In the genomic region with DNA sequence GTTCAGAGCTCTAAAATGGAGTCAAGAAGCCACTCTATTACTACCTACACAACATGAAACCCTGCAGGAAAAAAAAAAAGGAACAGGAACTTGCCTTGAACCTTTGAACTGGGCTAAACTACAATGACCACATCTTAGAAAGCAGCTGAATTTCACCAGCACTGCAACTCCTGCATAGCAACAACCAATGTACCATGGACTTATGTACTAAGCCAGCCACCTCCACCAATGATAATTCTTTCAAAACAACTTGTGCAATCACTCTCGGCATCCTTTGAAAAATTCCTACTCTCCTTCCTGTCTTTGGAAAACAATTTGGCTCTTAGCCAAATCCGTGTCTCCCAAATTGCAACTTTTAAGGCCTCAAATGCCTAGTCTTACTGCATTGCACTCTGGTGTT, we compare ENCODE assay signal across 18 cellular contexts. TPM values are rescaled to one million over a fixed set of nuclear protein-coding genes. Genes with fewer than 3 reads are reported as not detected.
A peak's percentile ranks its signal among the peaks of the same experiment; 100 is the strongest.
DNase-seq lines count a peak whose midpoint lies in the region; ATAC-seq, FAIRE-seq and TF ChIP-seq lines count a peak whose summit lies in the region.
"Had no signal": no experiment of that assay in that cellular context is flagged by ENCODE, and none has a peak within 500 bp of the region (broad histone marks: within the 10 kb centered on the region; RNA-seq: fewer than 3 reads in every experiment).

No MANE protein-coding gene starts in this region.

- no peaks in the 10 kb centered on the region for H3K79me2 ChIP-seq in HepG2 (ENCODE audit: insufficient read depth, low read length)

- BruUV-seq in HepG2 (replicated peaks; lab: Mats Ljungman, UMichigan) = no TSS peak

- no peaks in the 10 kb centered on the region for H3K36me3 ChIP-seq in HepG2 (replicated peaks in 1 of 2; ENCODE audit: control insufficient read depth in 1 of 2, insufficient read depth in 2 of 2, low read length in 2 of 2)
- H3K36me3 ChIP-seq: right atrium auricular region, stomach had no signal

- peak; percentile 68 for ATAC-seq in GM18867 (IDR thresholded peaks at IDR 0.05; ENCODE audit: unreplicated experiment)
- ATAC-seq in HG02763 (IDR thresholded peaks at IDR 0.05; ENCODE audit: unreplicated experiment) = peak; percentile 53
- ATAC-seq in HepG2 = peak; percentile 98
- ATAC-seq: effector memory CD8-positive, alpha-beta T cell; naive thymus-derived CD4-positive, alpha-beta T cell; Panc1 had no signal

- no peaks in the 10 kb centered on the region for H4K20me1 ChIP-seq in HepG2 (ENCODE audit: insufficient read depth, low read length)

- TF ChIP-seq RAD21 in HepG2 (CRISPR knock-in tag; IDR thresholded peaks at IDR 0.05) = no peak

- H3K9me3 ChIP-seq in HepG2 (ENCODE audit: low read length) = no peaks in the 10 kb centered on the region; the same call in 1 of the 2 replicates
- H3K9me3 ChIP-seq: right atrium auricular region had no signal

- peaks cover 33% of the 10 kb centered on the region for H3K4me1 ChIP-seq in HepG2 (ENCODE audit: insufficient read depth, low read length)
- H3K4me1 ChIP-seq: right atrium auricular region, stomach had no signal

- H3K4me3 ChIP-seq in HepG2 (replicated peaks in 1 of 3; ENCODE audit: insufficient read depth in 1 of 3, low read depth in 2 of 3, low read length in 3 of 3) = no peak overlapping the region
- H3K4me3 ChIP-seq: right atrium auricular region, stomach had no signal

- 3% methylated on average over 2 of the region's 2 CpGs for WGBS in HepG2 (ENCODE audit: low lambda C conversion rate)

- no peak overlapping the region for H2AFZ ChIP-seq in HepG2 (ENCODE audit: low read length)

- H3K9ac ChIP-seq in HepG2 (ENCODE audit: insufficient read depth, low read depth, low read length) = peak overlapping the region; percentile 43; the same call in 1 of the 2 replicates

- POLR2A ChIA-PET in HepG2 (lab: Yijun Ruan, JAX) = interaction anchor here (0.8 to 1.7 kb wide), 6 partner anchors 9 to 1655 kb away, joined by 4 to 8 read pairs (median 4); partner anchors contain the start of genes EOLA1 and FMR1

- TF ChIP-seq CTCF in HepG2 (CRISPR knock-in tag; IDR thresholded peaks at IDR 0.05) = no peak

- TF ChIP-seq EP300 in HepG2 (IDR thresholded peaks at IDR 0.05; ENCODE audit: low read depth in 2 of 2, low read length in 2 of 2) (peak; percentile 14 to 96; a peak in 2 of 4 replicates), HepG2 (CRISPR knock-in tag; IDR thresholded peaks at IDR 0.05; ENCODE audit: borderline replicate concordance) (peak; percentile 86)

- H3K27ac ChIP-seq in HepG2 (ENCODE audit: extremely low read length, insufficient read depth, low read length) = peak overlapping the region; percentile 84
- H3K27ac ChIP-seq: C4-2B, right atrium auricular region, stomach had no signal

- CTCF ChIA-PET in HepG2 (lab: Yijun Ruan, JAX; ENCODE audit: low intra/inter-chr PET ratio, low total read pairs) = no interaction called here

- DNase-seq in NCI-H69 (lab: John Stamatoyannopoulos, UW) (peak; percentile 9), HepG2 (ENCODE audit: low spot score) (peak; percentile 96), HT-29 (ENCODE audit: low spot score) (no peak), HCEC 1CT (no peak), ureter (ENCODE audit: low spot score) (no peak), foreskin melanocyte (no peak)
- DNase-seq: activated CD4-positive, alpha-beta T cell treated with anti-CD3 and anti-CD28 coated beads, Interleukin-2, amount 10 ng/mL, durations not matched to agents 7 days and 5 days; effector memory CD8-positive, alpha-beta T cell; glutamatergic neuron; HFFc6; naive thymus-derived CD4-positive, alpha-beta T cell; stomach had no signal

- peak; percentile 63 for FAIRE-seq in HepG2 (lab: Jason Lieb, UNC)
- FAIRE-seq: G401.6 had no signal

- peak overlapping the region; percentile 49 for H3K4me2 ChIP-seq in HepG2 (ENCODE audit: low read depth, low read length)

- intact Hi-C loops in HepG2 (cut with micrococcal nuclease; ENCODE audit: unreplicated experiment) = no loop called here

- TF ChIP-seq POLR2A in HepG2 (IDR thresholded peaks at IDR 0.05; ENCODE audit: insufficient read depth in 1 of 2, low read depth in 2 of 2, low read length in 2 of 2) = no peak

- H3K27me3 ChIP-seq in HepG2 (ENCODE audit: control insufficient read depth in 1 of 2, insufficient read depth in 2 of 2, low read length in 2 of 2) = no peaks in the 10 kb centered on the region
- H3K27me3 ChIP-seq: right atrium auricular region, stomach had no signal

- in situ Hi-C loops in HepG2 (cut with HindIII; ENCODE audit: extremely low pct_ligation_motif_present, low pct_unique_long_range_greater_than_20kb) = no loop called here

TF ChIP-seq in HepG2, 621 proteins besides CTCF, POLR2A, EP300 and RAD21 (continues in another document):
- TF ChIP-seq CEBPB (IDR thresholded peaks at IDR 0.05; ENCODE audit: borderline replicate concordance, low read depth, low read length) = peak; percentile 96
- TF ChIP-seq POLR2AphosphoS2 (IDR thresholded peaks at IDR 0.05; ENCODE audit: low read depth, low read length) = no peak
- TF ChIP-seq FOXJ3 (CRISPR knock-in tag; IDR thresholded peaks at IDR 0.05; ENCODE audit: borderline replicate concordance) = peak; percentile 83; the same call in 1 of the 2 replicates
- no peak for TF ChIP-seq ZNF546 (CRISPR knock-in tag; conservative IDR thresholded peaks at IDR 0.05)
- TF ChIP-seq, protein P1, sequence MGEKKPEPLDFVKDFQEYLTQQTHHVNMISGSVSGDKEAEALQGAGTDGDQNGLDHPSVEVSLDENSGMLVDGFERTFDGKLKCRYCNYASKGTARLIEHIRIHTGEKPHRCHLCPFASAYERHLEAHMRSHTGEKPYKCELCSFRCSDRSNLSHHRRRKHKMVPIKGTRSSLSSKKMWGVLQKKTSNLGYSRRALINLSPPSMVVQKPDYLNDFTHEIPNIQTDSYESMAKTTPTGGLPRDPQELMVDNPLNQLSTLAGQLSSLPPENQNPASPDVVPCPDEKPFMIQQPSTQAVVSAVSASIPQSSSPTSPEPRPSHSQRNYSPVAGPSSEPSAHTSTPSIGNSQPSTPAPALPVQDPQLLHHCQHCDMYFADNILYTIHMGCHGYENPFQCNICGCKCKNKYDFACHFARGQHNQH (CRISPR knock-in tag; IDR thresholded peaks at IDR 0.05) = peak; percentile 82; the same call in 1 of the 2 replicates
- no peak for TF ChIP-seq NFIB (CRISPR knock-in tag; IDR thresholded peaks at IDR 0.05; ENCODE audit: borderline replicate concordance)
- no peak for TF ChIP-seq FOXA1 (IDR thresholded peaks at IDR 0.05)
- peak; percentile 62; the same call in 1 of the 2 replicates for TF ChIP-seq FOXA1 (CRISPR knock-in tag; IDR thresholded peaks at IDR 0.05)
- peak; percentile 49 for TF ChIP-seq KDM6A (CRISPR knock-in tag; IDR thresholded peaks at IDR 0.05; ENCODE audit: low read depth)
- TF ChIP-seq REST (IDR thresholded peaks at IDR 0.05; ENCODE audit: borderline replicate concordance in 1 of 2, low read depth in 1 of 2, low read length in 2 of 2) = peak in 1 of 2 experiments; percentile 60; a peak in 1 of 4 replicates

RNA-seq across cellular contexts. Expression of gene FMR1, which starts 26.8 kb away (rescaled TPM):
- total RNA-seq in HepG2 (2016; rRNA removed; fragmentation: Illumina TruSeq; extraction: Trizol) (27.8 and 29.3 TPM in 2 replicates), ureter (59.8 TPM)
- total RNA-seq in HepG2 (2016; cell fraction: cytosol; rRNA removed; fragmentation: Illumina TruSeq; extraction: Trizol; ENCODE audit: low read depth) = 7.1 and 8.2 TPM in 2 replicates
- 27.9 and 28.2 TPM in 2 replicates for total RNA-seq in HepG2 (2016; cell fraction: insoluble cytoplasmic fraction; rRNA removed; fragmentation: Illumina TruSeq; extraction: Trizol)
- total RNA-seq in HepG2 (2016; cell fraction: membrane; rRNA removed; fragmentation: Illumina TruSeq; extraction: Trizol) = 10.8 and 13.7 TPM in 2 replicates
- 40.4 and 42.5 TPM in 2 replicates for total RNA-seq in HepG2 (2016; cell fraction: nucleus; rRNA removed; fragmentation: Illumina TruSeq; extraction: Trizol)
- polyA plus RNA-seq in HepG2 (2011; rRNA removed) = 47.1 and 49.6 TPM in 2 replicates
- 13.5 and 21.4 TPM in 2 replicates for polyA plus RNA-seq in HepG2 (2011; cell fraction: cytosol; rRNA removed)
- 67.5 and 88.7 TPM in 2 replicates for polyA plus RNA-seq in HepG2 (2011; cell fraction: nucleus; rRNA removed)
- polyA plus RNA-seq in HepG2 (2012) = 58.7 and 86.7 TPM in 2 replicates
- polyA plus RNA-seq in HepG2 (2016; cell fraction: cytosol; fragmentation: Illumina TruSeq; extraction: Trizol; ENCODE audit: low read depth) = 1.1 and 1.3 TPM in 2 replicates
- 28.9 and 30.6 TPM in 2 replicates for polyA plus RNA-seq in HepG2 (2016; cell fraction: insoluble cytoplasmic fraction; fragmentation: Illumina TruSeq; extraction: Trizol; ENCODE audit: low read depth)
- polyA plus RNA-seq in HepG2 (2016; cell fraction: membrane; fragmentation: Illumina TruSeq; extraction: Trizol; ENCODE audit: low read depth) = 4.3 and 6.1 TPM in 2 replicates
- polyA plus RNA-seq in HepG2 (2016; cell fraction: nucleus; fragmentation: Illumina TruSeq; extraction: Trizol; ENCODE audit: insufficient read depth, low read depth) = 56.9 and 61.9 TPM in 2 replicates
- polyA minus RNA-seq in HepG2 (2011; rRNA and poly(A)+ RNA removed; ENCODE audit: low replicate concordance) = 19.4 and 22.9 TPM in 2 replicates
- polyA minus RNA-seq in HepG2 (2011; cell fraction: cytosol; rRNA and poly(A)+ RNA removed) = 28.4 and 38.1 TPM in 2 replicates
- 172 and 229 TPM in 2 replicates for polyA minus RNA-seq in HepG2 (2011; cell fraction: nucleus; rRNA and poly(A)+ RNA removed)
- total RNA-seq in HT-29 (2014; rRNA removed; shearing (Covaris generic)) = 24.8 and 29.6 TPM in 2 replicates

Comparison
In these comparisons a context has a peak if more than half of its experiments do, and no peak if none do; other contexts are left out.
1. DNase-seq: peak in NCI-H69 (single experiment) and HepG2 (single experiment); none in HT-29 (single experiment), HCEC 1CT (single experiment), ureter (single experiment) and foreskin melanocyte (single experiment).
2. Peak in every context shown above with its lines, with median percentiles within 50 percentile points of each other: ATAC-seq.